In the genomic region with DNA sequence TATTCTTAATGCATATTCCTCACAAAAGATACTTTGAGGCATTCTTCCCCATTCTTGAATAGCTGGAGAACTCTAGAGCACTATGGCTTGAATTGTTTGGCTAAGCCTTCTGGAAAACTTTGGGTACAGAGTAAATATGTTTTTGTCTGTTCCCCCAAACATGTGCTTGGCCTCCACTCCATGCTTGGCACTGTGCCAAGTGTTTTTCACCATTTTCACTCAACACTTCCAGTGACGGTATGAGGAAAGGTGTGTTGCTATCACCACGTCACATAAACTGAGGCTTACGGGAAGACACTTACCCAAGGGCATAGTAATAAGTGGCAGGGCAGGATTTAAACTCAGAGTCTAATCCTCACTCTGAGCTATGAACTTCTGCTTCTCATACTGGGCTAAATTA, we compare ENCODE assay signal across 16 cellular contexts.
DNase-seq lines count a peak whose midpoint lies in the region; ATAC-seq, FAIRE-seq and TF ChIP-seq lines count a peak whose summit lies in the region.
"Had no signal": no experiment of that assay in that cellular context is flagged by ENCODE, and none has a peak within 500 bp of the region (broad histone marks: within the 10 kb centered on the region; RNA-seq: fewer than 3 reads in every experiment).

No MANE protein-coding gene starts in this region.

- H4K20me1 ChIP-seq in HepG2 (ENCODE audit: insufficient read depth, low read length): no peaks in the 10 kb centered on the region
- no peaks in the 10 kb centered on the region for H4K20me1 ChIP-seq in K562 (replicated peaks; ENCODE audit: control insufficient read depth, insufficient read depth, low read length)

- H2AFZ ChIP-seq in HepG2 (ENCODE audit: low read length): no peak overlapping the region
- no peak overlapping the region for H2AFZ ChIP-seq in K562 (ENCODE audit: low read depth, low read length)
- H2AFZ ChIP-seq: GM23338 had no signal

- H3K36me3 ChIP-seq in HepG2 (replicated peaks in 1 of 2; ENCODE audit: control insufficient read depth in 1 of 2, insufficient read depth in 2 of 2, low read length in 2 of 2) (no peaks in the 10 kb centered on the region), right lobe of liver (no peaks in the 10 kb centered on the region), K562 (ENCODE audit: control insufficient read depth, insufficient read depth, low read length) (no peaks in the 10 kb centered on the region), subcutaneous abdominal adipose tissue (ENCODE audit: control insufficient read depth in 5 of 5, insufficient read depth in 5 of 5, low read length in 5 of 5) (no peaks in the 10 kb centered on the region), HAP-1 (replicated peaks) (no peaks in the 10 kb centered on the region)

- H3K4me1 ChIP-seq in HepG2 (ENCODE audit: insufficient read depth, low read length) (no peaks in the 10 kb centered on the region), right lobe of liver (no peaks in the 10 kb centered on the region), K562 (replicated peaks in 1 of 2; ENCODE audit: control insufficient read depth in 2 of 2, insufficient read depth in 2 of 2, low read length in 2 of 2) (no peaks in the 10 kb centered on the region), subcutaneous abdominal adipose tissue (ENCODE audit: control insufficient read depth in 5 of 5, insufficient read depth in 5 of 5, low read length in 5 of 5) (peaks cover 0 to 48% (median 38%) of the 10 kb centered on the region in 5 donors), HAP-1 (no peaks in the 10 kb centered on the region)

- H3K9me3 ChIP-seq in HepG2 (ENCODE audit: low read length): no peaks in the 10 kb centered on the region
- H3K9me3 ChIP-seq in right lobe of liver: no peaks in the 10 kb centered on the region
- no peaks in the 10 kb centered on the region for H3K9me3 ChIP-seq in K562 (replicated peaks; ENCODE audit: control insufficient read depth, insufficient read depth, low read depth, low read length)
- no peaks in the 10 kb centered on the region for H3K9me3 ChIP-seq in subcutaneous abdominal adipose tissue (ENCODE audit: control insufficient read depth in 5 of 5, low read length in 5 of 5)
- no peaks in the 10 kb centered on the region for H3K9me3 ChIP-seq in HAP-1

- BruUV-seq in HepG2 (replicated peaks; lab: Mats Ljungman, UMichigan): no TSS peak
- no TSS peak for BruUV-seq in K562 (replicated peaks; lab: Mats Ljungman, UMichigan)

- no peak for TF ChIP-seq POLR2A in HepG2 (IDR thresholded peaks at IDR 0.05; ENCODE audit: insufficient read depth in 1 of 2, low read depth in 2 of 2, low read length in 2 of 2)
- TF ChIP-seq POLR2A in right lobe of liver (IDR thresholded peaks at IDR 0.05): no peak
- TF ChIP-seq POLR2A in K562 (conservative IDR thresholded peaks at IDR 0.05): no peak

- DNase-seq in HepG2 (ENCODE audit: low spot score) (no peak), right lobe of liver (no peak), K562 (ENCODE audit: extremely low read depth in 1 of 4, low spot score in 3 of 4) (no peak), HAP-1 (ENCODE audit: low spot score in 2 of 2) (no peak), D341Med (ENCODE audit: low spot score) (no peak)
- DNase-seq: C1 segment of cervical spinal cord; Calu3; CD4-positive, alpha-beta memory T cell; COR-L47; DMS153; DMS79 treated with DMSO at 0.1 percent for 48 hours; GF-D8 had no signal

- TF ChIP-seq RAD21 in HepG2 (CRISPR knock-in tag; IDR thresholded peaks at IDR 0.05): no peak
- no peak for TF ChIP-seq RAD21 in K562 (CRISPR knock-in tag; conservative IDR thresholded peaks at IDR 0.05 in 1 of 2, IDR thresholded peaks at IDR 0.05 in 1 of 2)

- POLR2A ChIA-PET in HepG2 (lab: Yijun Ruan, JAX): no interaction called here
- POLR2A ChIA-PET in K562 (lab: Yijun Ruan, JAX): no interaction called here

- no peaks in the 10 kb centered on the region for H3K79me2 ChIP-seq in HepG2 (ENCODE audit: insufficient read depth, low read length)
- no peaks in the 10 kb centered on the region for H3K79me2 ChIP-seq in K562 (ENCODE audit: control insufficient read depth, insufficient read depth, low read length)

- no peak overlapping the region for H3K27ac ChIP-seq in HepG2 (ENCODE audit: extremely low read length, insufficient read depth, low read length)
- H3K27ac ChIP-seq in right lobe of liver: no peak overlapping the region
- H3K27ac ChIP-seq in K562 (ENCODE audit: extremely low read depth, low read depth, low read length): no peak overlapping the region
- peak overlapping the region; percentile 83 for H3K27ac ChIP-seq in subcutaneous abdominal adipose tissue (ENCODE audit: low read depth, low read length)

- intact Hi-C loops in HepG2 (cut with micrococcal nuclease; ENCODE audit: unreplicated experiment): no loop called here
- intact Hi-C loops in right lobe of liver (cut with DNase I): no loop called here
- intact Hi-C loops in K562 (cut with micrococcal nuclease): no loop called here

- in situ Hi-C loops in HepG2 (cut with HindIII; ENCODE audit: extremely low pct_ligation_motif_present, low pct_unique_long_range_greater_than_20kb) (no loop called here), K562 (cut with MboI) (no loop called here), HAP-1 (cut with MboI; ENCODE audit: low sequenced_read_pairs) (no loop called here)

- FAIRE-seq in HepG2 (lab: Jason Lieb, UNC) (no peak), K562 (lab: Jason Lieb, UNC) (no peak)
- FAIRE-seq: GM12891, GM18507 had no signal

- no peak overlapping the region for H3K9ac ChIP-seq in HepG2 (ENCODE audit: insufficient read depth, low read depth, low read length)
- H3K9ac ChIP-seq in K562 (ENCODE audit: insufficient read depth in 1 of 2, low read depth in 2 of 2, low read length in 2 of 2): no peak overlapping the region
- no peak overlapping the region for H3K9ac ChIP-seq in subcutaneous abdominal adipose tissue (ENCODE audit: low read length in 5 of 5)

- WGBS in HepG2 (ENCODE audit: low lambda C conversion rate): 63% methylated on average over 3 of the region's 3 CpGs
- 79% methylated on average over 3 of the region's 3 CpGs for WGBS in right lobe of liver (ENCODE audit: insufficient coverage, low coverage, low lambda C conversion rate, missing lambda C conversion rate)
- WGBS in K562 (ENCODE audit: insufficient coverage, low coverage, missing lambda C conversion rate): 0% methylated on average over 3 of the region's 3 CpGs

- ATAC-seq in HepG2 (no peak), right lobe of liver (no peak), K562 (no peak)

- TF ChIP-seq CTCF in HepG2 (CRISPR knock-in tag; IDR thresholded peaks at IDR 0.05) (no peak), right lobe of liver (IDR thresholded peaks at IDR 0.05) (no peak), K562 (IDR thresholded peaks at IDR 0.05 in 2 of 3, conservative IDR thresholded peaks at IDR 0.05 in 1 of 3; ENCODE audit: insufficient read depth in 2 of 3, low read depth in 1 of 3, low read length in 3 of 3) (no peak)

- CTCF ChIA-PET in HepG2 (lab: Yijun Ruan, JAX; ENCODE audit: low intra/inter-chr PET ratio, low total read pairs) (no interaction called here), K562 (lab: Yijun Ruan, JAX; ENCODE audit: low intra/inter-chr PET ratio) (no interaction called here)

- H3K4me2 ChIP-seq in HepG2 (ENCODE audit: low read depth, low read length) (no peak overlapping the region), K562 (ENCODE audit: insufficient read depth, low read length) (no peak overlapping the region)
- H3K4me2 ChIP-seq: GM23338 had no signal

- H3K9me1 ChIP-seq in K562 (ENCODE audit: control insufficient read depth, insufficient read depth, low read length): no peaks in the 10 kb centered on the region

- H3K4me3 ChIP-seq in HepG2 (replicated peaks in 1 of 3; ENCODE audit: insufficient read depth in 1 of 3, low read depth in 2 of 3, low read length in 3 of 3) (no peak overlapping the region), right lobe of liver (no peak overlapping the region), K562 (no peak overlapping the region), subcutaneous abdominal adipose tissue (ENCODE audit: low read depth in 1 of 5, low read length in 5 of 5) (no peak overlapping the region), HAP-1 (no peak overlapping the region)
- H3K4me3 ChIP-seq: GM23338 had no signal

- H3K27me3 ChIP-seq in HepG2 (ENCODE audit: control insufficient read depth in 1 of 2, insufficient read depth in 2 of 2, low read length in 2 of 2) (peaks cover 0 to 5% of the 10 kb centered on the region in 2 experiments; a peak in 1 of 5 replicates), right lobe of liver (no peaks in the 10 kb centered on the region), K562 (ENCODE audit: control insufficient read depth in 2 of 2, insufficient read depth in 2 of 2, low read length in 2 of 2) (no peaks in the 10 kb centered on the region), subcutaneous abdominal adipose tissue (ENCODE audit: control insufficient read depth in 5 of 5, insufficient read depth in 4 of 5, low read length in 5 of 5) (no peaks in the 10 kb centered on the region), HAP-1 (ENCODE audit: low read depth) (no peaks in the 10 kb centered on the region)

- TF ChIP-seq EP300 in HepG2 (IDR thresholded peaks at IDR 0.05; ENCODE audit: low read depth in 2 of 2, low read length in 2 of 2) (no peak), HepG2 (CRISPR knock-in tag; IDR thresholded peaks at IDR 0.05; ENCODE audit: borderline replicate concordance) (no peak), K562 (IDR thresholded peaks at IDR 0.05; ENCODE audit: low read length) (no peak)

TF ChIP-seq in HepG2, 621 proteins besides CTCF, POLR2A, EP300 and RAD21:
- TF ChIP-seq, protein P1, sequence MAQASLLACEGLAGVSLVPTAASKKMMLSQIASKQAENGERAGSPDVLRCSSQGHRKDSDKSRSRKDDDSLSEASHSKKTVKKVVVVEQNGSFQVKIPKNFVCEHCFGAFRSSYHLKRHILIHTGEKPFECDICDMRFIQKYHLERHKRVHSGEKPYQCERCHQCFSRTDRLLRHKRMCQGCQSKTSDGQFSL (CRISPR knock-in tag; IDR thresholded peaks at IDR 0.05): no peak
- peak; percentile 98 for TF ChIP-seq LCORL (IDR thresholded peaks at IDR 0.05)
- no peak for TF ChIP-seq LCORL (CRISPR knock-in tag; IDR thresholded peaks at IDR 0.05)
- TF ChIP-seq POLR2G (IDR thresholded peaks at IDR 0.05; ENCODE audit: low read depth, low read length): no peak

TF ChIP-seq in K562, 482 proteins besides CTCF, POLR2A, EP300 and RAD21:
- TF ChIP-seq TCFL5 (CRISPR knock-in tag; conservative IDR thresholded peaks at IDR 0.05): no peak
- no peak for TF ChIP-seq HDAC6 (IDR thresholded peaks at IDR 0.05; ENCODE audit: low read depth, low read length)
- peak; percentile 92 for TF ChIP-seq NFIX (CRISPR knock-in tag; IDR thresholded peaks at IDR 0.05; ENCODE audit: low read depth)
- no peak for TF ChIP-seq L3MBTL2 (IDR thresholded peaks at IDR 0.05)
- peak; percentile 96 for TF ChIP-seq NFIC (IDR thresholded peaks at IDR 0.05)
- TF ChIP-seq GTF2E2 (tag; IDR thresholded peaks at IDR 0.05): no peak
- TF ChIP-seq MECOM (CRISPR knock-in tag; IDR thresholded peaks at IDR 0.05): no peak
- no peak for TF ChIP-seq HIVEP1 (CRISPR knock-in tag; IDR thresholded peaks at IDR 0.05)

Comparison
In these comparisons a context has a peak if more than half of its experiments do, and no peak if none do; other contexts are left out.
1. Of the 241 proteins assayed by ChIP-seq in both HepG2 and K562: peak only in HepG2: none; only in K562: NFIC; in both: none; in neither: 240.